In genomic region chr1:160646711-160647328, GRCh38 we compare ENCODE assay signal across 8 cellular contexts.
A peak's percentile ranks its signal among the peaks of the same experiment; 100 is the strongest.
DNase-seq lines count a peak whose midpoint lies in the region; ATAC-seq and TF ChIP-seq lines count a peak whose summit lies in the region.

TSS of gene SLAMF1 (minus strand) at chr1:160647044. CDS start at chr1:160646945, 99 bp downstream.

- no peak for TF ChIP-seq CTCF in GM12864 (IDR thresholded peaks at IDR 0.05; ENCODE audit: low read depth, low read length, missing control alignments)

- peak; percentile 45 for ATAC-seq in GM21515 (IDR thresholded peaks at IDR 0.05; ENCODE audit: unreplicated experiment)

- DNase-seq in GM12864 (ENCODE audit: low read depth) (peak; percentile 66), NCI-H187 (lab: John Stamatoyannopoulos, UW) (peak; percentile 49 to 80), amygdala (lab: John Stamatoyannopoulos, UW) (no peak), NCI-H69 (lab: John Stamatoyannopoulos, UW) (no peak), HAP-1 (ENCODE audit: low spot score in 2 of 2) (no peak), SHP77 (lab: John Stamatoyannopoulos, UW) (no peak)
- DNase-seq in effector CD4-positive, alpha-beta T cell = peak; percentile 27

- no peaks in the 10 kb centered on the region for H3K27me3 ChIP-seq in HAP-1 (ENCODE audit: low read depth)

- peak within 1 kb of the TSS; percentile 95 for H3K4me3 ChIP-seq in GM12864 (ENCODE audit: low read depth, low read length)
- no peak within 1 kb of the TSS for H3K4me3 ChIP-seq in HAP-1

- no peaks in the 10 kb centered on the region for H3K9me3 ChIP-seq in HAP-1

- H3K36me3 ChIP-seq in HAP-1 (replicated peaks) = no peaks in the 10 kb centered on the region

- in situ Hi-C loops in HAP-1 (cut with MboI; ENCODE audit: low sequenced_read_pairs) = no loop called here

- H3K4me1 ChIP-seq in HAP-1 = peaks cover 5% of the 10 kb centered on the region

Comparison
In these comparisons a context has a peak if more than half of its experiments do, and no peak if none do; other contexts are left out.
1. DNase-seq: peak in GM12864 (single experiment), NCI-H187 (2 of 2) and effector CD4-positive, alpha-beta T cell (single experiment); none in amygdala (0 of 56), NCI-H69 (single experiment), HAP-1 (0 of 2) and SHP77 (0 of 2).